Comparison of ENCODE assay signal across 13 cellular contexts in genomic region chr13:31361673-31362072, GRCh38.
DNase-seq lines count a peak whose midpoint lies in the region; ATAC-seq and TF ChIP-seq lines count a peak whose summit lies in the region.
"Had no signal": no experiment of that assay in that cellular context is flagged by ENCODE, and none has a peak within 500 bp of the region (broad histone marks: within the 10 kb centered on the region; RNA-seq: fewer than 3 reads in every experiment).

No MANE protein-coding gene starts in this region.

- H3K4me3 ChIP-seq in fibroblast of pulmonary artery (replicated peaks; ENCODE audit: low read depth, low read length): no peak overlapping the region
- no peak overlapping the region for H3K4me3 ChIP-seq in mucosa of descending colon
- H3K4me3 ChIP-seq: A549, GM23248 had no signal

- no peak for TF ChIP-seq CTCF in fibroblast of pulmonary artery (IDR thresholded peaks at IDR 0.05; ENCODE audit: low read length, missing control alignments)
- TF ChIP-seq CTCF in mucosa of descending colon (IDR thresholded peaks at IDR 0.05): no peak

- DNase-seq in HT1080 (ENCODE audit: low read depth) (peak; percentile 32), dermis blood vessel endothelial cell (peak; percentile 63), fibroblast of pulmonary artery (ENCODE audit: low read depth) (peak; percentile 43), pulmonary artery endothelial cell (ENCODE audit: low read depth, low spot score) (peak; percentile 15), mucosa of descending colon (no peak), amygdala (lab: John Stamatoyannopoulos, UW) (no peak)
- DNase-seq: BE2C; CD4-positive, alpha-beta memory T cell; DND-41; GM23248; IMR-90 had no signal

- H3K36me3 ChIP-seq in mucosa of descending colon (ENCODE audit: low read depth): no peaks in the 10 kb centered on the region
- H3K36me3 ChIP-seq: BE2C had no signal

- H3K4me1 ChIP-seq in mucosa of descending colon (ENCODE audit: low read depth): no peaks in the 10 kb centered on the region
- H3K4me1 ChIP-seq: A549, BE2C had no signal

- ATAC-seq in mucosa of descending colon: no peak
- ATAC-seq in GM21723 (IDR thresholded peaks at IDR 0.05; ENCODE audit: unreplicated experiment): no peak
- ATAC-seq: A549 had no signal

- intact Hi-C loops in mucosa of descending colon (cut with DNase I, micrococcal nuclease): no loop called here

- H3K9me3 ChIP-seq in mucosa of descending colon: peaks cover 12% of the 10 kb centered on the region
- H3K9me3 ChIP-seq: A549 had no signal

Comparison
In these comparisons a context has a peak if more than half of its experiments do, and no peak if none do; other contexts are left out.
1. DNase-seq: peak in HT1080 (single experiment), dermis blood vessel endothelial cell (single experiment), fibroblast of pulmonary artery (single experiment) and pulmonary artery endothelial cell (single experiment); none in mucosa of descending colon (0 of 3) and amygdala (0 of 56).